Comparison of ENCODE assay signal across 17 cellular contexts in the genomic region with DNA sequence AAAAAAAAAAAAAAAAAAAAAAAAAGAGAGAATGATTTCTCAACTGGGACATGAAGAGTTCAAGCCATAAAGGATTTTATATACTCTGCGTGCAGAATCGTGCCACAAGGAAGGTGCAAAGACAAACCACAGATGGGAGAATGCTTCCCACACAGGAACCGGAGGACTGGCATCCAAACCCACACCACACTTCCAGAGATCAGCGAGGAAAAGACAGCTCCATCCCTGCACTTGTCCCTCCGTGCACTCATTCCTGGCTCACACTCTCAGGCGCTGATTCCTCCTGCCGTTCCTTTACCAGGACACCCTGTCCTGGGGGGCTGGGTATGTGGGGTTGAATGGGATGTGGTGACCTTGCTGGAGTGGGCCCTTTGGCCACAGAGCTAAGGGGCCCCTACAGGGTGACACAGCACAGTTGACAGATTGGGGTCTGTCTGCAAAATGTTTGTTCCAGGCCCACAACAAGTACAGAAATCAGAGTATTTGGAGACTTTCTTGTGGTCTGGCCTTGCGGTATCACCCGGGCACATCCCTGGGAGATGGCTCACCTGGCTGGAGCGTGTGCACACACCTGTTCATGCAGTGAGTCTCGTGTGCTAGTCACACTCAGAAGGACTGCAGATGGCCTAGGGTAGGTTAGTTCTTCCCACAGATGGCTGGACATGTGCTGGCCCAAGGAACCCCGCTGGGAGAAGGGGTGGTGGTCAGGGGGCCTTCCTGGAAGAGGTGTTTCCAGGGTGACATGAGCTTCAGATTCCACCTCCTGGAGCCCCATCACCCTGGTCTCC.
A peak's percentile ranks its signal among the peaks of the same experiment; 100 is the strongest.
DNase-seq lines count a peak whose midpoint lies in the region; ATAC-seq and TF ChIP-seq lines count a peak whose summit lies in the region.
"Had no signal": no experiment of that assay in that cellular context is flagged by ENCODE, and none has a peak within 500 bp of the region (broad histone marks: within the 10 kb centered on the region; RNA-seq: fewer than 3 reads in every experiment).

No MANE protein-coding gene starts in this region.

- TF ChIP-seq CTCF in RWPE2 (IDR thresholded peaks at IDR 0.05; ENCODE audit: poor library complexity, severe bottlenecking) = no peak

- H3K27ac ChIP-seq in RWPE2 (ENCODE audit: poor library complexity, severe bottlenecking) = no peak overlapping the region
- H3K27ac ChIP-seq: BLaER1 had no signal

- no peaks in the 10 kb centered on the region for H3K27me3 ChIP-seq in RWPE2 (ENCODE audit: insufficient read depth, poor library complexity, severe bottlenecking)
- H3K27me3 ChIP-seq: BLaER1 had no signal

- H3K36me3 ChIP-seq in RWPE2 (ENCODE audit: low read depth) = no peaks in the 10 kb centered on the region
- H3K36me3 ChIP-seq: BLaER1 had no signal

- H3K9me3 ChIP-seq in RWPE2 (ENCODE audit: severe bottlenecking) = peaks cover 6% of the 10 kb centered on the region

- peak; percentile 51 for DNase-seq in EH (ENCODE audit: low read depth)
- DNase-seq in RWPE2 (ENCODE audit: low spot score) = peak; percentile 26
- peak; percentile 30 for DNase-seq in inferior parietal cortex (ENCODE audit: extremely low spot score)
- DNase-seq in posterior cingulate gyrus = peak in 6 of 10 donors; percentile 26 to 84 (median 64)
- DNase-seq: CD8-positive, alpha-beta memory T cell; H7; NCI-H1048; NCI-H1694 treated with DMSO at 0.1 percent for 48 hours; NCI-H446 treated with DMSO at 0.1 percent for 48 hours; NCI-H774; SHP77 treated with DMSO at 0.1 percent for 48 hours had no signal

- no peak overlapping the region for H3K4me3 ChIP-seq in RWPE2 (ENCODE audit: severe bottlenecking)
- H3K4me3 ChIP-seq: BLaER1 had no signal

- peaks cover 3% of the 10 kb centered on the region for H3K4me1 ChIP-seq in RWPE2 (ENCODE audit: insufficient read depth, poor library complexity, severe bottlenecking)
- H3K4me1 ChIP-seq: BLaER1 had no signal

- intact Hi-C loops in posterior cingulate gyrus (cut with DNase I) = no loop called here

- ATAC-seq in RWPE2 (ENCODE audit: low read depth) (no peak), HG03135 (IDR thresholded peaks at IDR 0.05; ENCODE audit: unreplicated experiment) (no peak), HG02623 (IDR thresholded peaks at IDR 0.05; ENCODE audit: unreplicated experiment) (no peak), GM19324 (IDR thresholded peaks at IDR 0.05; ENCODE audit: low FRiP score, unreplicated experiment) (no peak), HG03469 (IDR thresholded peaks at IDR 0.05; ENCODE audit: unreplicated experiment) (no peak)
- ATAC-seq: Panc1 had no signal
